13 cellular contexts compared by ENCODE assay signal in the genomic region with DNA sequence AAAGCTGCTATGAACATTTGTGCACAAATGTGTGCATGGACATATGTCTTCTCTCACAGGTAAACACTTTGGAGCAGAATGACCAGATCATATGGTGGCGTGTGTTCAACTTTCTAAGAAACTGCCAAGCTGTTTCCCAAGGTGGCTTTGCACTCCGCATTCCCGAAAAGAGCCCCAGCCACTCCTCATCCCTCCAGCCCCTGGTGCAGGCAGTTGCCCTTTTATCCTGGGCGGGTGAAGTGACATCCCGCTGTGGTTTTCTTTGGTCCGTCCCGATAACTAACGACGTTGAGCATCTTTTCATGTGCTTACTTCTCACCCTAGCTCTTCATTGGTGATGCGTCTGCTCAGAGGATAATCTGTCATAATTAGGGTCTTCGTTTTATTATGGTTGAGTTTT.
"Had no signal": no experiment of that assay in that cellular context is flagged by ENCODE, and none has a peak within 500 bp of the region (broad histone marks: within the 10 kb centered on the region; RNA-seq: fewer than 3 reads in every experiment).

No MANE protein-coding gene starts in this region.

- DNase-seq: activated B cell treated with CpG ODN at 0.5 μM for 24 hours; activated CD4-positive, alpha-beta T cell treated with anti-CD3 and anti-CD28 coated beads for 1 hour; activated CD8-positive, alpha-beta memory T cell treated with anti-CD3 and anti-CD28 coated beads for 24 hours; activated gamma-delta T cell; activated T-cell treated with anti-CD3 and anti-CD28 coated beads for 4 hours; T1000 had no signal

- H3K9me3 Mint-ChIP-seq: activated B cell treated with CpG ODN at 0.5 μM for 24 hours; activated CD4-positive, alpha-beta T cell treated with anti-CD3 and anti-CD28 coated beads, Interleukin-2, amount 10 ng/mL, durations not matched to agents 24 days and 14 days; activated naive CD4-positive, alpha-beta T cell treated with anti-CD3 and anti-CD28 coated beads for 36 hours; activated T-helper 17 cell treated with anti-CD3 and anti-CD28 coated beads, Interleukin-2, amount 50 U/mL, for 72 hours; central memory CD8-positive, alpha-beta T cell had no signal

- H3K4me1 Mint-ChIP-seq: activated B cell treated with CpG ODN at 0.5 μM for 24 hours; activated CD4-positive, alpha-beta T cell treated with anti-CD3 and anti-CD28 coated beads, Interleukin-2, amount 10 ng/mL, durations not matched to agents 24 days and 14 days; activated T-helper 17 cell treated with anti-CD3 and anti-CD28 coated beads, Interleukin-2, amount 50 U/mL, for 72 hours; central memory CD8-positive, alpha-beta T cell had no signal

- H3K9ac ChIP-seq: KMS-11 had no signal

- H3K36me3 Mint-ChIP-seq: activated naive CD8-positive, alpha-beta T cell; brain had no signal

- H3K4me3 Mint-ChIP-seq: activated B cell treated with CpG ODN at 0.5 μM for 24 hours; activated CD4-positive, alpha-beta T cell treated with anti-CD3 and anti-CD28 coated beads, Interleukin-2, amount 10 ng/mL, durations not matched to agents 24 days and 14 days; activated naive CD4-positive, alpha-beta T cell treated with anti-CD3 and anti-CD28 coated beads for 36 hours; activated naive CD8-positive, alpha-beta T cell; activated T-helper 17 cell treated with anti-CD3 and anti-CD28 coated beads, Interleukin-2, amount 50 U/mL, for 72 hours; central memory CD8-positive, alpha-beta T cell had no signal

- H3K27ac ChIP-seq: KMS-11 had no signal

- H3K4me2 ChIP-seq: KMS-11 had no signal

- H3K27ac Mint-ChIP-seq: activated B cell treated with CpG ODN at 0.5 μM for 24 hours; activated CD4-positive, alpha-beta T cell treated with anti-CD3 and anti-CD28 coated beads, Interleukin-2, amount 10 ng/mL, durations not matched to agents 24 days and 14 days; activated naive CD4-positive, alpha-beta T cell treated with anti-CD3 and anti-CD28 coated beads for 36 hours; activated naive CD8-positive, alpha-beta T cell; activated T-helper 17 cell treated with anti-CD3 and anti-CD28 coated beads, Interleukin-2, amount 50 U/mL, for 72 hours; brain had no signal
